Comparison of ENCODE assay signal across 8 cellular contexts in genomic region chr6:30685977-30686907, GRCh38. TPM values are rescaled to one million over a fixed set of nuclear protein-coding genes. Genes with fewer than 3 reads are reported as not detected.
DNase-seq lines count a peak whose midpoint lies in the region; ATAC-seq lines count a peak whose summit lies in the region.

TSS of gene PPP1R18 (minus strand) at chr6:30686645. CDS start at chr6:30686018, 627 bp downstream.

- no peaks in the 10 kb centered on the region for H3K27me3 Mint-ChIP-seq in activated CD4-positive, alpha-beta memory T cell treated with anti-CD3 and anti-CD28 coated beads for 36 hours

- CTCF ChIA-PET in activated CD4-positive, alpha-beta memory T cell treated with anti-CD3 and anti-CD28 coated beads for 36 hours (lab: Charles Lee): interaction anchor here (19.8 kb wide), 1 partner anchor 41 kb away, joined by 628 read pairs; the partner anchor contains the start of genes MDC1 and TUBB

- peaks cover 57% of the 10 kb centered on the region for H3K36me3 Mint-ChIP-seq in activated CD4-positive, alpha-beta memory T cell treated with anti-CD3 and anti-CD28 coated beads for 36 hours

- no peak for ATAC-seq in HG03175 (IDR thresholded peaks at IDR 0.05; ENCODE audit: unreplicated experiment)

- peak within 1 kb of the TSS; percentile 91 for H3K27ac ChIP-seq in duodenal mucosa (ENCODE audit: low read depth, low read length)

- no peaks in the 10 kb centered on the region for H3K27me3 ChIP-seq in duodenal mucosa (ENCODE audit: control insufficient read depth in 1 of 2, insufficient read depth in 2 of 2, low read length in 2 of 2)

- H3K9me3 ChIP-seq in duodenal mucosa (ENCODE audit: control insufficient read depth in 1 of 2, low read length in 2 of 2): no peaks in the 10 kb centered on the region

- H3K9ac ChIP-seq in duodenal mucosa (ENCODE audit: low read depth in 1 of 2, low read length in 2 of 2): peak within 1 kb of the TSS; percentile 72 to 79

- peak; percentile 31 for DNase-seq in NCI-H2196 (lab: John Stamatoyannopoulos, UW; ENCODE audit: unreplicated experiment)
- no peak for DNase-seq in NCI-H2196 treated with DMSO at 0.1 percent for 48 hours (lab: John Stamatoyannopoulos, UW; ENCODE audit: unreplicated experiment)
- peak; percentile 18 for DNase-seq in NCI-H1105 treated with DMSO at 0.1 percent for 48 hours (lab: John Stamatoyannopoulos, UW)
- DNase-seq in activated CD4-positive, alpha-beta memory T cell treated with anti-CD3 and anti-CD28 coated beads for 36 hours: peak; percentile 91
- DNase-seq in medulla oblongata (ENCODE audit: extremely low spot score): peak; percentile 75
- DNase-seq in stimulated activated CD4-positive, alpha-beta T cell treated with anti-CD3 and anti-CD28 coated beads, TNF-alpha, amount 100 ng/mL, for 4 hours (ENCODE audit: low read depth in 3 of 3): peak; percentile 79 to 84 (median 81)

- intact Hi-C loops in activated CD4-positive, alpha-beta memory T cell treated with anti-CD3 and anti-CD28 coated beads for 36 hours (cut with micrococcal nuclease): loop anchor here (1.0 to 5.0 kb wide), 2 partner anchors 69 to 671 kb away; partner anchors contain the start of genes HLA-B, MRPS18B and PPP1R10

- peaks cover 33 to 46% of the 10 kb centered on the region in 2 donors for H3K4me1 ChIP-seq in duodenal mucosa (ENCODE audit: control insufficient read depth in 1 of 2, insufficient read depth in 2 of 2, low read length in 2 of 2)

- POLR2A ChIA-PET in activated CD4-positive, alpha-beta memory T cell treated with anti-CD3 and anti-CD28 coated beads for 36 hours (lab: Charles Lee): interaction anchor here (1.1 to 14.8 kb wide), 4 partner anchors 35 to 73 kb away, joined by 7 to 209 read pairs (median 12); partner anchors contain the start of genes MDC1, MRPS18B, PPP1R10 and TUBB

- H3K36me3 ChIP-seq in duodenal mucosa (ENCODE audit: control insufficient read depth in 1 of 2, insufficient read depth in 2 of 2, low read length in 2 of 2): no peaks in the 10 kb centered on the region

- H3K9me3 Mint-ChIP-seq in activated CD4-positive, alpha-beta memory T cell treated with anti-CD3 and anti-CD28 coated beads for 36 hours: no peaks in the 10 kb centered on the region

- H3K4me3 ChIP-seq in duodenal mucosa (ENCODE audit: low read depth in 1 of 2, low read length in 2 of 2): peak within 1 kb of the TSS; percentile 85 to 92

- H3K27ac Mint-ChIP-seq in activated CD4-positive, alpha-beta memory T cell treated with anti-CD3 and anti-CD28 coated beads for 36 hours: peak within 1 kb of the TSS; percentile 99

- H3K4me1 Mint-ChIP-seq in activated CD4-positive, alpha-beta memory T cell treated with anti-CD3 and anti-CD28 coated beads for 36 hours (ENCODE audit: low read depth): peaks cover 34% of the 10 kb centered on the region

- H3K4me3 Mint-ChIP-seq in activated CD4-positive, alpha-beta memory T cell treated with anti-CD3 and anti-CD28 coated beads for 36 hours: peak within 1 kb of the TSS; percentile 100

RNA-seq across cellular contexts. Expression of gene PPP1R18, which starts in this region (rescaled TPM):
- 100 to 1,000 TPM; 172 to 183 TPM for total RNA-seq in activated CD4-positive, alpha-beta memory T cell treated with anti-CD3 and anti-CD28 coated beads for 36 hours
